ENCODE assay signal across 31 cellular contexts in genomic region chr4:185370291-185370690, GRCh38.
"Had no signal": no experiment of that assay in that cellular context is flagged by ENCODE, and none has a peak within 500 bp of the region (broad histone marks: within the 10 kb centered on the region; RNA-seq: fewer than 3 reads in every experiment).

No MANE protein-coding gene starts in this region.

- H3K27ac Mint-ChIP-seq: naive thymus-derived CD8-positive, alpha-beta T cell; natural killer cell treated with Interleukin-12 subunit alpha and Interleukin-12 subunit beta and Interleukin-15 and Interleukin-18, amount 100 ng/mL, for 72 hours; progenitor cell of endocrine pancreas; stimulated activated memory B cell treated with anti-CD40 and anti-IgM and Interleukin-4, amounts not matched to agents 10 μg/mL and 1 μg/mL and 100 μg/mL, for 72 hours; stimulated activated naive CD8-positive, alpha-beta T cell treated with anti-CD3 and anti-CD28 coated beads, Interleukin-15, amount 100 ng/mL, for 72 hours; type B pancreatic cell had no signal

- H3K9ac ChIP-seq: parathyroid adenoma had no signal

- H3K4me1 ChIP-seq: parathyroid adenoma, right lobe of liver, sigmoid colon, suprapubic skin, testis, tibial artery, transverse colon, uterus had no signal

- H3K79me2 ChIP-seq: parathyroid adenoma had no signal

- H3K9me3 Mint-ChIP-seq: naive B cell; naive thymus-derived CD8-positive, alpha-beta T cell; natural killer cell treated with Interleukin-12 subunit alpha and Interleukin-12 subunit beta and Interleukin-15 and Interleukin-18, amount 100 ng/mL, for 72 hours; nephron progenitor cell; neural crest cell; stimulated activated memory B cell treated with anti-CD40 and anti-IgM and Interleukin-4, amounts not matched to agents 10 μg/mL and 1 μg/mL and 100 μg/mL, for 72 hours; stimulated activated naive CD8-positive, alpha-beta T cell treated with anti-CD3 and anti-CD28 coated beads, Interleukin-15, amount 100 ng/mL, for 72 hours; type B pancreatic cell had no signal

- H3K4me1 Mint-ChIP-seq: naive thymus-derived CD8-positive, alpha-beta T cell; stimulated activated memory B cell treated with anti-CD40 and anti-IgM and Interleukin-4, amounts not matched to agents 10 μg/mL and 1 μg/mL and 100 μg/mL, for 72 hours; stimulated activated naive CD8-positive, alpha-beta T cell treated with anti-CD3 and anti-CD28 coated beads, Interleukin-15, amount 100 ng/mL, for 72 hours had no signal

- DNase-seq: naive B cell; naive thymus-derived CD8-positive, alpha-beta T cell; nephron progenitor cell; occipital lobe; ovary; posterior cingulate gyrus; right cardiac atrium; right lobe of liver; sigmoid colon; small intestine; stimulated activated CD4-positive, alpha-beta T cell treated with anti-CD3 and anti-CD28 coated beads, Interleukin-12 subunit alpha, Interleukin-12 subunit beta, amount 100 ng/mL, for 4 hours; stimulated activated CD4-positive, alpha-beta T cell treated with anti-CD3 and anti-CD28 coated beads, Interleukin-1b, Interleukin-23, amount 100 ng/mL, for 48 hours; stimulated activated CD4-positive, alpha-beta T cell treated with anti-CD3 and anti-CD28 coated beads, Interleukin-4, amount 100 ng/mL, for 1 hour; stimulated activated CD4-positive, alpha-beta T cell treated with anti-CD3 and anti-CD28 coated beads, Interleukin-4, amount 100 ng/mL, for 4 hours; stimulated activated CD8-positive, alpha-beta memory T cell treated with anti-CD3 and anti-CD28 coated beads, Interleukin-4, amount 100 ng/mL, for 48 hours; stimulated activated naive CD4-positive, alpha-beta T cell; stimulated activated naive CD8-positive, alpha-beta T cell treated with anti-CD3 and anti-CD28 coated beads, Interleukin-15, amount 100 ng/mL, for 72 hours; stimulated activated naive CD8-positive, alpha-beta T cell treated with anti-CD3 and anti-CD28 coated beads, Interleukin-15, Interleukin-2, amounts not matched to agents 100 U/mL and 50 U/mL, for 24 hours; substantia nigra; testis; tibial artery; transverse colon; upper lobe of right lung; uterus had no signal

- H3K36me3 Mint-ChIP-seq: natural killer cell treated with Interleukin-12 subunit alpha and Interleukin-12 subunit beta and Interleukin-15 and Interleukin-18, amount 100 ng/mL, for 72 hours had no signal

- ATAC-seq: naive thymus-derived CD8-positive, alpha-beta T cell; natural killer cell treated with Interleukin-12 subunit alpha and Interleukin-12 subunit beta and Interleukin-15 and Interleukin-18, amount 100 ng/mL, for 72 hours; right cardiac atrium; stimulated activated memory B cell treated with anti-CD40 and anti-IgM and Interleukin-4, amounts not matched to agents 10 μg/mL and 1 μg/mL and 100 μg/mL, for 72 hours; stimulated activated naive CD8-positive, alpha-beta T cell treated with anti-CD3 and anti-CD28 coated beads, Interleukin-15, amount 100 ng/mL, for 72 hours; stimulated activated naive CD8-positive, alpha-beta T cell treated with anti-CD3 and anti-CD28 coated beads, Interleukin-15, Interleukin-2, amounts not matched to agents 100 U/mL and 50 U/mL, for 24 hours; upper lobe of right lung had no signal

- H3K4me3 ChIP-seq: ovary, right lobe of liver, sigmoid colon, suprapubic skin, testis, tibial artery, transverse colon, upper lobe of right lung, uterus had no signal

- H3K36me3 ChIP-seq: ovary, right lobe of liver, transverse colon, uterus had no signal

- H2AFZ ChIP-seq: parathyroid adenoma had no signal

- H3K9me3 ChIP-seq: ovary, right lobe of liver, sigmoid colon, suprapubic skin, testis, tibial artery, transverse colon, upper lobe of right lung, uterus had no signal

- H3K27me3 ChIP-seq: ovary, right lobe of liver, sigmoid colon, suprapubic skin, testis, tibial artery, transverse colon, upper lobe of right lung, uterus had no signal

- H3K27ac ChIP-seq: ovary, parathyroid adenoma, right lobe of liver, sigmoid colon, suprapubic skin, testis, tibial artery, transverse colon, upper lobe of right lung, uterus had no signal

- H3K27me3 Mint-ChIP-seq: naive B cell; naive thymus-derived CD8-positive, alpha-beta T cell; natural killer cell treated with Interleukin-12 subunit alpha and Interleukin-12 subunit beta and Interleukin-15 and Interleukin-18, amount 100 ng/mL, for 72 hours; stimulated activated memory B cell treated with anti-CD40 and anti-IgM and Interleukin-4, amounts not matched to agents 10 μg/mL and 1 μg/mL and 100 μg/mL, for 72 hours; stimulated activated naive CD8-positive, alpha-beta T cell treated with anti-CD3 and anti-CD28 coated beads, Interleukin-15, amount 100 ng/mL, for 72 hours; type B pancreatic cell had no signal

- H3K4me3 Mint-ChIP-seq: naive B cell; naive thymus-derived CD8-positive, alpha-beta T cell; natural killer cell treated with Interleukin-12 subunit alpha and Interleukin-12 subunit beta and Interleukin-15 and Interleukin-18, amount 100 ng/mL, for 72 hours; nephron progenitor cell; neural crest cell; stimulated activated memory B cell treated with anti-CD40 and anti-IgM and Interleukin-4, amounts not matched to agents 10 μg/mL and 1 μg/mL and 100 μg/mL, for 72 hours; stimulated activated naive CD8-positive, alpha-beta T cell treated with anti-CD3 and anti-CD28 coated beads, Interleukin-15, amount 100 ng/mL, for 72 hours; type B pancreatic cell had no signal
